In genomic region chr19:46821512-46822359, GRCh38 we compare ENCODE assay signal across 8 cellular contexts. TPM values are rescaled to one million over a fixed set of nuclear protein-coding genes. Genes with fewer than 3 reads are reported as not detected.
DNase-seq lines count a peak whose midpoint lies in the region; ATAC-seq, FAIRE-seq and TF ChIP-seq lines count a peak whose summit lies in the region.

No MANE protein-coding gene starts in this region.

- DNase-seq in activated gamma-delta T cell treated with Interleukin-2 at 50 U/mL for 16 hours, result peak; percentile 64
- DNase-seq in activated gamma-delta T cell (lab: John Stamatoyannopoulos, UW), result no peak
- peak; percentile 83 for DNase-seq in activated CD8-positive, alpha-beta T cell treated with anti-CD3 and anti-CD28 coated beads, Interleukin-2, amount 10 ng/mL, durations not matched to agents 7 days and 5 days
- no peak for DNase-seq in left lung
- DNase-seq in stimulated activated naive CD4-positive, alpha-beta T cell (lab: John Stamatoyannopoulos, UW), result peak; percentile 25 to 62 (median 37)
- no peak for DNase-seq in frontal cortex (ENCODE audit: low spot score in 2 of 2)
- no peak for DNase-seq in pons (ENCODE audit: low spot score)
- DNase-seq in mammary epithelial cell, result no peak

- intact Hi-C loops in left lung (cut with DNase I) (no loop called here), mammary epithelial cell (cut with micrococcal nuclease) (no loop called here)

- H3K4me2 ChIP-seq in mammary epithelial cell (ENCODE audit: insufficient read depth, low read depth, low read length), result no peak overlapping the region

- CTCF ChIA-PET in activated CD8-positive, alpha-beta T cell treated with anti-CD3 and anti-CD28 coated beads, Interleukin-2, amount 10 ng/mL, durations not matched to agents 7 days and 5 days (lab: Charles Lee), result interaction anchor here (0.8 to 3.9 kb wide), 11 partner anchors 9 to 423 kb away, joined by 3 to 19 read pairs (median 5); partner anchors contain the start of gene SLC1A5
- CTCF ChIA-PET in mammary epithelial cell (lab: Charles Lee; ENCODE audit: low non-redundant PET), result no interaction called here

- peaks cover 51% of the 10 kb centered on the region for H3K4me1 Mint-ChIP-seq in activated CD8-positive, alpha-beta T cell treated with anti-CD3 and anti-CD28 coated beads, Interleukin-2, amount 10 ng/mL, durations not matched to agents 7 days and 5 days (ENCODE audit: low read depth)

- H3K79me2 ChIP-seq in mammary epithelial cell (ENCODE audit: insufficient read depth, low read length), result no peaks in the 10 kb centered on the region

- peak overlapping the region; percentile 45 for H3K4me3 Mint-ChIP-seq in activated CD8-positive, alpha-beta T cell treated with anti-CD3 and anti-CD28 coated beads, Interleukin-2, amount 10 ng/mL, durations not matched to agents 7 days and 5 days

- POLR2A ChIA-PET in activated CD8-positive, alpha-beta T cell treated with anti-CD3 and anti-CD28 coated beads, Interleukin-2, amount 10 ng/mL, durations not matched to agents 7 days and 5 days (lab: Charles Lee), result interaction anchor here (0.6 to 5.1 kb wide), 8 partner anchors 14 to 404 kb away, joined by 3 to 51 read pairs (median 4); partner anchors contain the start of genes SLC1A5 and ZC3H4

- H3K9me3 ChIP-seq in left lung, result no peaks in the 10 kb centered on the region
- peaks cover 4% of the 10 kb centered on the region for H3K9me3 ChIP-seq in mammary epithelial cell (replicated peaks; ENCODE audit: insufficient read depth, low read length)

- H3K27ac ChIP-seq in left lung, result peak overlapping the region in 1 of 2 donors; percentile 45
- H3K27ac ChIP-seq in mammary epithelial cell (ENCODE audit: insufficient read depth, low read depth, low read length), result no peak overlapping the region

- in situ Hi-C loops in mammary epithelial cell (cut with MboI; ENCODE audit: low sequenced_read_pairs in 2 of 2), result no loop called here

- H3K36me3 Mint-ChIP-seq in activated CD8-positive, alpha-beta T cell treated with anti-CD3 and anti-CD28 coated beads, Interleukin-2, amount 10 ng/mL, durations not matched to agents 7 days and 5 days (ENCODE audit: low read depth), result no peaks in the 10 kb centered on the region

- peak overlapping the region; percentile 84 for H3K27ac Mint-ChIP-seq in activated CD8-positive, alpha-beta T cell treated with anti-CD3 and anti-CD28 coated beads, Interleukin-2, amount 10 ng/mL, durations not matched to agents 7 days and 5 days

- no peaks in the 10 kb centered on the region for H3K9me3 Mint-ChIP-seq in activated CD8-positive, alpha-beta T cell treated with anti-CD3 and anti-CD28 coated beads, Interleukin-2, amount 10 ng/mL, durations not matched to agents 7 days and 5 days (ENCODE audit: insufficient read depth)

- no peak overlapping the region for H3K9ac ChIP-seq in mammary epithelial cell (ENCODE audit: insufficient read depth, low read length)

- H3K27me3 ChIP-seq in left lung (no peaks in the 10 kb centered on the region), mammary epithelial cell (ENCODE audit: insufficient read depth, low read length) (no peaks in the 10 kb centered on the region)

- H3K4me1 ChIP-seq in left lung (peaks cover 0 to 23% of the 10 kb centered on the region in 2 donors), mammary epithelial cell (ENCODE audit: insufficient read depth, low read length) (no peaks in the 10 kb centered on the region)

- no peaks in the 10 kb centered on the region for H3K27me3 Mint-ChIP-seq in activated CD8-positive, alpha-beta T cell treated with anti-CD3 and anti-CD28 coated beads, Interleukin-2, amount 10 ng/mL, durations not matched to agents 7 days and 5 days (ENCODE audit: low read depth)

- no peaks in the 10 kb centered on the region for H4K20me1 ChIP-seq in mammary epithelial cell (ENCODE audit: insufficient read depth, low read length)

- H2AFZ ChIP-seq in mammary epithelial cell (ENCODE audit: low read depth, low read length), result no peak overlapping the region

- WGBS in mammary epithelial cell (ENCODE audit: low coverage, missing lambda C conversion rate), result 90% methylated on average over 14 of the region's 16 CpGs

- dilution Hi-C loops in mammary epithelial cell (cut with HindIII; ENCODE audit: low sequenced_read_pairs), result no loop called here

- ATAC-seq in activated CD8-positive, alpha-beta T cell treated with anti-CD3 and anti-CD28 coated beads, Interleukin-2, amount 10 ng/mL, durations not matched to agents 7 days and 5 days, result peak; percentile 91
- ATAC-seq in left lung, result peak; percentile 42

- TF ChIP-seq CTCF in left lung (IDR thresholded peaks at IDR 0.05) (no peak), mammary epithelial cell (conservative IDR thresholded peaks at IDR 0.05 in 1 of 2, IDR thresholded peaks at IDR 0.05 in 1 of 2; ENCODE audit: extremely low read depth in 1 of 2, insufficient read depth in 1 of 2, low read depth in 1 of 2, low read length in 2 of 2) (no peak)

- no TSS peak for BruUV-seq in mammary epithelial cell (replicated peaks; lab: Mats Ljungman, UMichigan)

- H3K4me3 ChIP-seq in left lung (no peak overlapping the region), mammary epithelial cell (replicated peaks in 1 of 3; ENCODE audit: insufficient read depth in 1 of 3, low read depth in 2 of 3, low read length in 3 of 3) (no peak overlapping the region)

- FAIRE-seq in frontal cortex (lab: Jason Lieb, UNC), result no peak

- H3K36me3 ChIP-seq in left lung (no peaks in the 10 kb centered on the region), mammary epithelial cell (ENCODE audit: insufficient read depth, low read length) (no peaks in the 10 kb centered on the region)

RNA-seq across cellular contexts. Expression of gene AP2S1, which starts 28.9 kb away (rescaled TPM):
- 100 to 1,000 TPM; 151 to 154 TPM for total RNA-seq in activated CD8-positive, alpha-beta T cell treated with anti-CD3 and anti-CD28 coated beads, Interleukin-2, amount 10 ng/mL, durations not matched to agents 7 days and 5 days
- total RNA-seq in left lung (100 to 1,000 TPM; 152 to 163 TPM), frontal cortex (64.8 TPM), mammary epithelial cell (100 to 1,000 TPM in 1 of 2 donors, 10 to 100 TPM in 1; 67.5 to 257 TPM)
- polyA plus RNA-seq in mammary epithelial cell, result 295 TPM
- 220 TPM for polyA minus RNA-seq in mammary epithelial cell

RNA-seq across cellular contexts. Expression of gene SLC1A5, which starts 33.3 kb away (rescaled TPM):
- total RNA-seq in activated CD8-positive, alpha-beta T cell treated with anti-CD3 and anti-CD28 coated beads, Interleukin-2, amount 10 ng/mL, durations not matched to agents 7 days and 5 days, result 100 to 1,000 TPM; 176 to 178 TPM
- total RNA-seq in left lung, result 100 to 1,000 TPM in 1 of 2 donors, 10 to 100 TPM in 1; 79.9 to 172 TPM
- 3.3 TPM for total RNA-seq in frontal cortex
- total RNA-seq in mammary epithelial cell, result 100 to 1,000 TPM; 328 to 370 TPM
- polyA plus RNA-seq in mammary epithelial cell, result 274 TPM
- 353 TPM for polyA minus RNA-seq in mammary epithelial cell

RNA-seq across cellular contexts. Expression of gene ARHGAP35, which starts 39.1 kb away (rescaled TPM):
- 10 to 100 TPM; 23.9 to 24.1 TPM for total RNA-seq in activated CD8-positive, alpha-beta T cell treated with anti-CD3 and anti-CD28 coated beads, Interleukin-2, amount 10 ng/mL, durations not matched to agents 7 days and 5 days
- total RNA-seq in left lung (10 to 100 TPM; 52.6 to 53.4 TPM), frontal cortex (73.4 TPM), mammary epithelial cell (10 to 100 TPM; 45.7 to 45.8 TPM)
- polyA plus RNA-seq in mammary epithelial cell, result 18.1 TPM
- 75.1 TPM for polyA minus RNA-seq in mammary epithelial cell

Comparison
In these comparisons a context has a peak if more than half of its experiments do, and no peak if none do; other contexts are left out.
1. DNase-seq: peak in activated gamma-delta T cell treated with Interleukin-2 at 50 U/mL for 16 hours (single experiment), activated CD8-positive, alpha-beta T cell treated with anti-CD3 and anti-CD28 coated beads, Interleukin-2, amount 10 ng/mL, durations not matched to agents 7 days and 5 days (single experiment) and stimulated activated naive CD4-positive, alpha-beta T cell (6 of 6); none in activated gamma-delta T cell (single experiment), left lung (0 of 2), frontal cortex (0 of 2), pons (single experiment) and mammary epithelial cell (single experiment).
2. RNA of gene SLC1A5, which starts 33.3 kb away (total RNA-seq): 328 to 370 TPM in mammary epithelial cell, 176 to 178 TPM in activated CD8-positive, alpha-beta T cell treated with anti-CD3 and anti-CD28 coated beads, Interleukin-2, amount 10 ng/mL, durations not matched to agents 7 days and 5 days and 79.9 to 172 TPM in left lung; 3.3 TPM in frontal cortex (single experiment); every median in the first group is over 10 times any median in the second.